8 cellular contexts compared by ENCODE assay signal in the genomic region with DNA sequence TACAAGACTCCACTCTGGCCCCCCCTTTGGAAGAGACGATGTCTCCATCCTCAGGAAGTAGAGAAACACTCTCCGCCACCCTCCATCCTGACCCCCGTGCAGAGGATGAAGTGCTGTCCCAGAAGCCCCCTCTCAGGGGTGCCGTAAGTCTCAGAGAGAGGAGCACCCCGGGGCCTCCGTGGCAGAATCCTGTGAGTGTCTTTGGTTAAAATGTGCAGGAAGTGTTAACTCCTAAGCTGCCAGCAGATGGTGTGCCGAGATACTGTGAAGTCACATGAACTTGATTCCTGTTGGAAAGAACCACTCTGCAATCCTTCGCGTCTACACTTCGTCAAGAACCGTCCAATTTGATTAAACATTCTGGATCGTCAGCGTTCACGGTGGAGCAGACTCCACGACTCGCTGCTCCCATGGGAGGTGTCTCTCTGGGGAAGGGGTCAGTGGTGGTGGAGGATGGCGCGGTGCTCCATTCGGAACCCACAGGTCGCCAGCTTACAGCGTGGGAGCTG. TPM values are rescaled to one million over a fixed set of nuclear protein-coding genes. Genes with fewer than 3 reads are reported as not detected.
DNase-seq lines count a peak whose midpoint lies in the region; ATAC-seq and TF ChIP-seq lines count a peak whose summit lies in the region.

No MANE protein-coding gene starts in this region.

- H3K9me3 ChIP-seq in HUES64 (ENCODE audit: insufficient read depth, low read depth, low read length) (no peaks in the 10 kb centered on the region), hepatocyte (ENCODE audit: low read depth) (no peaks in the 10 kb centered on the region), Karpas-422 (ENCODE audit: low read length) (no peaks in the 10 kb centered on the region)

- peak overlapping the region; percentile 8 for H3K4me3 ChIP-seq in GM12875 (ENCODE audit: low read depth, low read length)
- no peak overlapping the region for H3K4me3 ChIP-seq in HUES64 (ENCODE audit: low read length)
- H3K4me3 ChIP-seq in hepatocyte = no peak overlapping the region
- H3K4me3 ChIP-seq in Karpas-422 (ENCODE audit: low read length) = no peak overlapping the region

- peak overlapping the region; percentile 89 to 92 for H3K4me3 Mint-ChIP-seq in stimulated activated naive B cell treated with anti-CD40 and anti-IgM and Interleukin-4, amounts not matched to agents 10 μg/mL and 1 μg/mL and 100 μg/mL, for 72 hours

- H3K27me3 ChIP-seq in HUES64 (ENCODE audit: insufficient read depth, low read length) (no peaks in the 10 kb centered on the region), hepatocyte (no peaks in the 10 kb centered on the region), Karpas-422 (ENCODE audit: low read length) (no peaks in the 10 kb centered on the region)

- H2AFZ ChIP-seq in hepatocyte (peak overlapping the region; percentile 23), Karpas-422 (ENCODE audit: low read length) (no peak overlapping the region)

- no peaks in the 10 kb centered on the region for H3K9me3 Mint-ChIP-seq in stimulated activated naive B cell treated with anti-CD40 and anti-IgM and Interleukin-4, amounts not matched to agents 10 μg/mL and 1 μg/mL and 100 μg/mL, for 72 hours

- H3K4me1 ChIP-seq in HUES64 (ENCODE audit: insufficient read depth, low read length) (peaks cover 5% of the 10 kb centered on the region; the same call in 1 of the 2 replicates), hepatocyte (ENCODE audit: insufficient read depth) (peaks cover 30% of the 10 kb centered on the region), Karpas-422 (ENCODE audit: low read length) (peaks cover 18% of the 10 kb centered on the region)

- H4K20me1 ChIP-seq in hepatocyte (ENCODE audit: insufficient read depth, poor library complexity, severe bottlenecking) = peaks cover 3% of the 10 kb centered on the region
- H4K20me1 ChIP-seq in Karpas-422 (ENCODE audit: insufficient read depth, low read depth, low read length) = no peaks in the 10 kb centered on the region; the same call in 1 of the 2 replicates

- DNase-seq in activated T-cell treated with anti-CD3 and anti-CD28 coated beads, Interleukin-2, amount 50 U/mL, for 48 hours = peak; percentile 73 to 74
- DNase-seq in hepatocyte (ENCODE audit: low spot score) (peak; percentile 42), D341Med (ENCODE audit: low spot score) (no peak), NCI-H1436 treated with DMSO at 0.1 percent for 48 hours (lab: John Stamatoyannopoulos, UW) (no peak), Karpas-422 (no peak)
- DNase-seq in stimulated activated naive B cell treated with anti-CD40 and anti-IgM and Interleukin-4, amounts not matched to agents 10 μg/mL and 1 μg/mL and 100 μg/mL, for 72 hours = peak; percentile 34

- H3K27ac ChIP-seq in HUES64 (ENCODE audit: low read depth, low read length) (peak overlapping the region; percentile 5; the same call in 1 of the 2 replicates), hepatocyte (peak overlapping the region; percentile 86), Karpas-422 (ENCODE audit: low read length) (no peak overlapping the region)

- 89% methylated on average over 21 of the region's 21 CpGs for WGBS in HUES64
- 65% methylated on average over 21 of the region's 21 CpGs for WGBS in hepatocyte (ENCODE audit: low lambda C conversion rate, missing lambda C conversion rate)

- TF ChIP-seq CTCF in GM12875 (IDR thresholded peaks at IDR 0.05; ENCODE audit: borderline replicate concordance, insufficient read depth, low read depth, low read length) (peak; percentile 36; the same call in 1 of the 2 replicates), hepatocyte (IDR thresholded peaks at IDR 0.05; ENCODE audit: poor library complexity) (peak; percentile 29)

- H3K9me2 ChIP-seq in hepatocyte (replicated peaks; ENCODE audit: insufficient read depth) (no peaks in the 10 kb centered on the region), Karpas-422 (replicated peaks; ENCODE audit: insufficient read depth, low read length) (no peaks in the 10 kb centered on the region)

- H3K79me2 ChIP-seq in hepatocyte = peaks cover 100% of the 10 kb centered on the region
- peaks cover 100% of the 10 kb centered on the region for H3K79me2 ChIP-seq in Karpas-422 (ENCODE audit: low read length)

- peak overlapping the region; percentile 99 for H3K27ac Mint-ChIP-seq in stimulated activated naive B cell treated with anti-CD40 and anti-IgM and Interleukin-4, amounts not matched to agents 10 μg/mL and 1 μg/mL and 100 μg/mL, for 72 hours

- H3K9ac ChIP-seq in HUES64 (ENCODE audit: low read depth, low read length) (peak overlapping the region; percentile 27), Karpas-422 (ENCODE audit: low read length) (no peak overlapping the region)

- H3K36me3 ChIP-seq in HUES64 (ENCODE audit: insufficient read depth, low read length) (peaks cover 32% of the 10 kb centered on the region), hepatocyte (replicated peaks; ENCODE audit: insufficient read depth, low read depth) (no peaks in the 10 kb centered on the region), Karpas-422 (ENCODE audit: insufficient read depth, low read length) (peaks cover 6% of the 10 kb centered on the region; the same call in 1 of the 2 replicates)

- peaks cover 71 to 99% of the 10 kb centered on the region in 2 donors for H3K4me1 Mint-ChIP-seq in stimulated activated naive B cell treated with anti-CD40 and anti-IgM and Interleukin-4, amounts not matched to agents 10 μg/mL and 1 μg/mL and 100 μg/mL, for 72 hours

- peak; percentile 43 to 59 for ATAC-seq in stimulated activated naive B cell treated with anti-CD40 and anti-IgM and Interleukin-4, amounts not matched to agents 10 μg/mL and 1 μg/mL and 100 μg/mL, for 72 hours (replicated peaks)

- H3K27me3 Mint-ChIP-seq in stimulated activated naive B cell treated with anti-CD40 and anti-IgM and Interleukin-4, amounts not matched to agents 10 μg/mL and 1 μg/mL and 100 μg/mL, for 72 hours = no peaks in the 10 kb centered on the region

- H3K4me2 ChIP-seq in hepatocyte = peak overlapping the region; percentile 69
- H3K4me2 ChIP-seq in Karpas-422 (ENCODE audit: low read depth, low read length, poor library complexity, severe bottlenecking) = no peak overlapping the region

- H3K36me3 Mint-ChIP-seq in stimulated activated naive B cell treated with anti-CD40 and anti-IgM and Interleukin-4, amounts not matched to agents 10 μg/mL and 1 μg/mL and 100 μg/mL, for 72 hours = peaks cover 26 to 51% of the 10 kb centered on the region in 2 donors

RNA-seq across cellular contexts. Expression of a gene that starts 5.6 kb away (rescaled TPM):
- polyA plus RNA-seq in HUES64 (2013, experiment 1 of 2) = 12.3 TPM
- polyA plus RNA-seq in HUES64 (2013, experiment 2 of 2) = 11.1 TPM
- 17.9 and 23.8 TPM in 2 replicates for total RNA-seq in hepatocyte
- polyA plus RNA-seq in hepatocyte = 17.3 and 22.8 TPM in 2 replicates
- 30.1 and 36.5 TPM in 2 replicates for total RNA-seq in Karpas-422 (2014; rRNA removed; shearing (Covaris generic); ENCODE audit: low replicate concordance)

RNA-seq across cellular contexts. Expression of a gene that starts 20.5 kb away (rescaled TPM):
- polyA plus RNA-seq in HUES64 (2013, experiment 1 of 2) = not detected
- polyA plus RNA-seq in HUES64 (2013, experiment 2 of 2) = not detected
- total RNA-seq in hepatocyte = 1.7 and 1.9 TPM in 2 replicates
- polyA plus RNA-seq in hepatocyte = 0.91 and 1.0 TPM in 2 replicates
- total RNA-seq in Karpas-422 (2014; rRNA removed; shearing (Covaris generic); ENCODE audit: low replicate concordance) = not detected in 2 replicates

Comparison
In these comparisons a context has a peak if more than half of its experiments do, and no peak if none do; other contexts are left out.
1. DNase-seq: peak in activated T-cell treated with anti-CD3 and anti-CD28 coated beads, Interleukin-2, amount 50 U/mL, for 48 hours (2 of 2), hepatocyte (single experiment) and stimulated activated naive B cell treated with anti-CD40 and anti-IgM and Interleukin-4, amounts not matched to agents 10 μg/mL and 1 μg/mL and 100 μg/mL, for 72 hours (single experiment); none in D341Med (single experiment), NCI-H1436 treated with DMSO at 0.1 percent for 48 hours (single experiment) and Karpas-422 (single experiment).